ENCODE assay signal across 9 cellular contexts in the genomic region with DNA sequence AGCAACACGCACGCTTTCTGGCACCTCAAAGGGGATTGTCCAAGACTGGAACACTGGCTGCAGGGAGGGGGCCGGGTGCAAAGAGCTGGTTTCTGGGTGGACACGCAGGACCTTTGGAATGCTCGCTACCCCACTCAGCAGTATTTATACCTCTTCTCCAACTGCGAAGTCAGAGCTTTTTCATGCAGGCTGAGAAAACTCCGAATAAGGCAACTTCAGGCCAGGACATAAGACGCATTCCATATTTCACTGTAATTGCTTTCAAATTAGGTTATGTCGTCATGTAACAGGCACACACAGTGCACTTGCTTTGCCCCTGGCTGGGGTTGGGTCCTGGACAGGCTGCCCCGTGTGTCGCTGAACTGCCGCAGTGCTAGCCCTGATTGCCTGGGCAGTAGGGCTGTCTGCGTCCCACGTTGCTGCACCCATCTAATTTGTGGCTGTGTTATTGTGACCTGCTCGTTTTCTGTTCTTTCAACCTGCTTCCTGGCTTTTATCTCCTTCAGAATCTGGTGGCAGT. TPM values are rescaled to one million over a fixed set of nuclear protein-coding genes. Genes with fewer than 3 reads are reported as not detected.
DNase-seq lines count a peak whose midpoint lies in the region; ATAC-seq and TF ChIP-seq lines count a peak whose summit lies in the region.
"Had no signal": no experiment of that assay in that cellular context is flagged by ENCODE, and none has a peak within 500 bp of the region (broad histone marks: within the 10 kb centered on the region; RNA-seq: fewer than 3 reads in every experiment).

No MANE protein-coding gene starts in this region.

- peaks cover 47% of the 10 kb centered on the region for H3F3A ChIP-seq in SK-N-SH (replicated peaks; ENCODE audit: insufficient read depth)

- TF ChIP-seq EP300 in SK-N-SH (IDR thresholded peaks at IDR 0.05; ENCODE audit: borderline replicate concordance in 1 of 2, low read depth in 1 of 2, low read length in 1 of 2): peak; percentile 86 to 88

- CTCF ChIA-PET in SK-N-SH (lab: Yijun Ruan, JAX): interaction anchor here (0.8 to 1.5 kb wide), 3 partner anchors 11 to 276 kb away, joined by 3 to 5 read pairs (median 3); no protein-coding TSS in a partner anchor

- H3K9me2 ChIP-seq in SK-N-SH: no peaks in the 10 kb centered on the region

- H3K27me3 ChIP-seq in BLaER1 treated with 17β-estradiol and CSF1 and Interleukin-3, amounts not matched to agents 10 nM and 100 nM: no peaks in the 10 kb centered on the region
- H3K27me3 ChIP-seq in SK-N-SH (ENCODE audit: insufficient read depth) (no peaks in the 10 kb centered on the region), osteoblast (ENCODE audit: insufficient read depth, low read length) (no peaks in the 10 kb centered on the region)

- H3K79me2 ChIP-seq in SK-N-SH (ENCODE audit: insufficient read depth) (peaks cover 97% of the 10 kb centered on the region), osteoblast (ENCODE audit: insufficient read depth, low read length) (peaks cover 99% of the 10 kb centered on the region)

- peak overlapping the region; percentile 83 to 99 (median 94) for H3K4me2 ChIP-seq in BLaER1 treated with 17β-estradiol and CSF1 and Interleukin-3, amounts not matched to agents 10 nM and 100 nM
- H3K4me2 ChIP-seq in SK-N-SH (peak overlapping the region; percentile 78), osteoblast (ENCODE audit: insufficient read depth, low read length) (peak overlapping the region; percentile 53)

- H3K9me3 ChIP-seq in BLaER1 treated with 17β-estradiol and CSF1 and Interleukin-3, amounts not matched to agents 10 nM and 100 nM (replicated peaks in 1 of 11): no peaks in the 10 kb centered on the region
- H3K9me3 ChIP-seq in SK-N-SH (no peaks in the 10 kb centered on the region), osteoblast (ENCODE audit: low read depth, low read length) (no peaks in the 10 kb centered on the region)

- POLR2A ChIA-PET in SK-N-SH (lab: Yijun Ruan, JAX): no interaction called here

- H3K36me3 ChIP-seq in BLaER1 treated with 17β-estradiol and CSF1 and Interleukin-3, amounts not matched to agents 10 nM and 100 nM: peaks cover 1 to 32% (median 18%) of the 10 kb centered on the region in 11 experiments; a peak in 18 of 22 replicates
- H3K36me3 ChIP-seq in SK-N-SH (replicated peaks in 1 of 2; ENCODE audit: control insufficient read depth in 1 of 2, insufficient read depth in 2 of 2, low read length in 1 of 2): peaks cover 16 to 23% of the 10 kb centered on the region in 2 experiments
- peaks cover 43% of the 10 kb centered on the region for H3K36me3 ChIP-seq in osteoblast (ENCODE audit: insufficient read depth, low read length)

- WGBS in SK-N-SH (ENCODE audit: low lambda C conversion rate): 31% methylated on average over 11 of the region's 15 CpGs

- H3K4me1 ChIP-seq in BLaER1 treated with 17β-estradiol and CSF1 and Interleukin-3, amounts not matched to agents 10 nM and 100 nM: peaks cover 92 to 100% (median 100%) of the 10 kb centered on the region in 10 experiments
- H3K4me1 ChIP-seq in SK-N-SH (ENCODE audit: control insufficient read depth in 1 of 2, insufficient read depth in 2 of 2, low read depth in 1 of 2, low read length in 1 of 2): peaks cover 44 to 54% of the 10 kb centered on the region in 2 experiments; a peak in 3 of 4 replicates
- H3K4me1 ChIP-seq in osteoblast (ENCODE audit: insufficient read depth, low read length): peaks cover 43% of the 10 kb centered on the region

- TF ChIP-seq RAD21 in SK-N-SH (IDR thresholded peaks at IDR 0.05; ENCODE audit: low read length): peak; percentile 20; the same call in 1 of the 2 replicates

- TF ChIP-seq CTCF in SK-N-SH (IDR thresholded peaks at IDR 0.05) (no peak), fibroblast of the aortic adventitia (IDR thresholded peaks at IDR 0.05; ENCODE audit: insufficient read depth, low read length) (no peak), osteoblast (IDR thresholded peaks at IDR 0.05; ENCODE audit: extremely low read depth, low read depth, low read length) (no peak)

- ATAC-seq in esophagus mucosa (no peak), HG02981 (IDR thresholded peaks at IDR 0.05; ENCODE audit: unreplicated experiment) (no peak)
- ATAC-seq: K562 had no signal

- peak overlapping the region in 9 of 11 experiments; percentile 67 to 95 (median 83); a peak in 18 of 22 replicates for H3K27ac ChIP-seq in BLaER1 treated with 17β-estradiol and CSF1 and Interleukin-3, amounts not matched to agents 10 nM and 100 nM
- peak overlapping the region; percentile 91 to 99 for H3K27ac ChIP-seq in SK-N-SH (ENCODE audit: low read depth in 2 of 2, low read length in 1 of 2)
- peak overlapping the region; percentile 81 for H3K27ac ChIP-seq in osteoblast (ENCODE audit: low read depth, low read length)

- peaks cover 19 to 73% (median 49%) of the 10 kb centered on the region in 11 experiments; a peak in 19 of 22 replicates for H4K20me1 ChIP-seq in BLaER1 treated with 17β-estradiol and CSF1 and Interleukin-3, amounts not matched to agents 10 nM and 100 nM
- no peaks in the 10 kb centered on the region for H4K20me1 ChIP-seq in SK-N-SH (ENCODE audit: insufficient read depth)
- peaks cover 25% of the 10 kb centered on the region for H4K20me1 ChIP-seq in osteoblast (ENCODE audit: insufficient read depth, low read length)

- peak overlapping the region in 1 of 10 experiments; percentile 26; a peak in 1 of 20 replicates for H3K4me3 ChIP-seq in BLaER1 treated with 17β-estradiol and CSF1 and Interleukin-3, amounts not matched to agents 10 nM and 100 nM
- H3K4me3 ChIP-seq in SK-N-SH (ENCODE audit: low read depth in 2 of 2, low read length in 1 of 2) (peak overlapping the region in 1 of 2 experiments; percentile 38; a peak in 2 of 4 replicates), fibroblast of the aortic adventitia (ENCODE audit: low read depth, low read length) (peak overlapping the region; percentile 22), osteoblast (ENCODE audit: insufficient read depth, low read length) (no peak overlapping the region)
- H3K4me3 ChIP-seq: K562 had no signal

- no peak overlapping the region for H2AFZ ChIP-seq in SK-N-SH (ENCODE audit: low read depth)
- H2AFZ ChIP-seq in osteoblast (ENCODE audit: low read length): no peak overlapping the region

- peak overlapping the region in 9 of 11 experiments; percentile 58 to 77 (median 68); a peak in 17 of 22 replicates for H3K9ac ChIP-seq in BLaER1 treated with 17β-estradiol and CSF1 and Interleukin-3, amounts not matched to agents 10 nM and 100 nM
- peak overlapping the region; percentile 77 for H3K9ac ChIP-seq in SK-N-SH

- DNase-seq in SK-N-SH: peak; percentile 89
- peak; percentile 98 for DNase-seq in fibroblast of the aortic adventitia (ENCODE audit: low read depth)
- peak; percentile 83 for DNase-seq in osteoblast (ENCODE audit: insufficient read length, low spot score, missing footprints)
- no peak for DNase-seq in AML-193 (lab: John Stamatoyannopoulos, UW)
- DNase-seq in NCI-H2081 treated with DMSO at 0.1 percent for 48 hours (lab: John Stamatoyannopoulos, UW): no peak

TF ChIP-seq in SK-N-SH, 30 proteins besides CTCF, POLR2A, EP300 and RAD21 (continues in another document):
- TF ChIP-seq JUND (IDR thresholded peaks at IDR 0.05) (peak; percentile 79), NFIC (IDR thresholded peaks at IDR 0.05; ENCODE audit: borderline replicate concordance) (peak; percentile 67; the same call in 1 of the 2 replicates), GABPA (IDR thresholded peaks at IDR 0.05; ENCODE audit: low read depth) (no peak), GATA2 (CRISPR knock-in tag; IDR thresholded peaks at IDR 0.05) (no peak), TAF1 (IDR thresholded peaks at IDR 0.05; ENCODE audit: borderline replicate concordance, low read depth, low read length) (peak; percentile 45; the same call in 1 of the 2 replicates), MEF2A (IDR thresholded peaks at IDR 0.05; ENCODE audit: borderline replicate concordance, low read depth) (peak; percentile 97; the same call in 1 of the 2 replicates)
- TF ChIP-seq, protein P1, sequence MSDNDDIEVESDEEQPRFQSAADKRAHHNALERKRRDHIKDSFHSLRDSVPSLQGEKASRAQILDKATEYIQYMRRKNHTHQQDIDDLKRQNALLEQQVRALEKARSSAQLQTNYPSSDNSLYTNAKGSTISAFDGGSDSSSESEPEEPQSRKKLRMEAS (IDR thresholded peaks at IDR 0.05; ENCODE audit: low read depth): peak; percentile 83
- TF ChIP-seq, protein P2, sequence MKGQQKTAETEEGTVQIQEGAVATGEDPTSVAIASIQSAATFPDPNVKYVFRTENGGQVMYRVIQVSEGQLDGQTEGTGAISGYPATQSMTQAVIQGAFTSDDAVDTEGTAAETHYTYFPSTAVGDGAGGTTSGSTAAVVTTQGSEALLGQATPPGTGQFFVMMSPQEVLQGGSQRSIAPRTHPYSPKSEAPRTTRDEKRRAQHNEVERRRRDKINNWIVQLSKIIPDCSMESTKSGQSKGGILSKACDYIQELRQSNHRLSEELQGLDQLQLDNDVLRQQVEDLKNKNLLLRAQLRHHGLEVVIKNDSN (IDR thresholded peaks at IDR 0.05; ENCODE audit: borderline replicate concordance, low read depth): no peak; the same call in 1 of the 2 replicates

RNA-seq across cellular contexts. Expression of gene ACTN4, which starts 44.5 kb away (rescaled TPM):
- 494 and 598 TPM in 2 replicates for polyA plus RNA-seq in SK-N-SH (2012; rRNA removed)
- polyA plus RNA-seq in SK-N-SH (2012; cell fraction: cytosol; rRNA removed): 222 and 365 TPM in 2 replicates
- polyA plus RNA-seq in SK-N-SH (2012; cell fraction: nucleus; rRNA removed): 687 and 951 TPM in 2 replicates
- total RNA-seq in fibroblast of the aortic adventitia (ENCODE audit: low replicate concordance): 20.1 and 280 TPM in 2 replicates
- 204 and 229 TPM in 2 replicates for total RNA-seq in osteoblast
- total RNA-seq in esophagus mucosa: 455 TPM

RNA-seq across cellular contexts. Expression of gene CAPN12, which starts 52.3 kb away (rescaled TPM):
- polyA plus RNA-seq in SK-N-SH (2012; rRNA removed): 1.7 and 3.0 TPM in 2 replicates
- 0.48 and 0.50 TPM in 2 replicates for polyA plus RNA-seq in SK-N-SH (2012; cell fraction: cytosol; rRNA removed)
- 14.5 and 19.0 TPM in 2 replicates for polyA plus RNA-seq in SK-N-SH (2012; cell fraction: nucleus; rRNA removed)
- 0.18 TPM in 1 of 2 replicates, not detected in the other for total RNA-seq in fibroblast of the aortic adventitia (ENCODE audit: low replicate concordance)
- not detected in 2 replicates for total RNA-seq in osteoblast
- 2.2 TPM for total RNA-seq in esophagus mucosa

Comparison
In these comparisons a context has a peak if more than half of its experiments do, and no peak if none do; other contexts are left out.
1. DNase-seq: peak in SK-N-SH (single experiment), fibroblast of the aortic adventitia (single experiment) and osteoblast (single experiment); none in AML-193 (0 of 2) and NCI-H2081 treated with DMSO at 0.1 percent for 48 hours (single experiment).
2. Peak in every context shown above with its lines, with median percentiles within 50 percentile points of each other: H3K27ac ChIP-seq and H3K4me2 ChIP-seq.